In the genomic region with DNA sequence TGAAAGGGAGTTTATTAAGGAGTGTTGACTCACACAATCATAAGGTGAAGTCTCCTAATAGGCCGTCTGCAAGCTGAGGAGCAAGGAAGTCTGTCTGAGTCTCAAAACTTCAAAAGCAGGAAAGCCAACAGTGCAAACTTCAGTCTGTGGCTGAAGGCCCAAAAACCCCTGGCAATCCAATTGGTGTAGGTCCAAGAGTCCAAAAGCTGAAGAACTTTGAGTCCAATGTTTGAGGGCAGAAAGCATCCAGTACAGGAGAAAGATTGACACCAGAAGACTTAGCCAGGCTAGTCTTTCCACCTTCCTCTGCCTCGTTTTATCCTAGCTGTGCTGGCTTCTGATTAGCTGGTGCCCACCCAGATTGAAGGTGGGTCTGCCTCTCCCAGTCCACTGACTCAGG, we compare ENCODE assay signal across 8 cellular contexts.
"Had no signal": no experiment of that assay in that cellular context is flagged by ENCODE, and none has a peak within 500 bp of the region (broad histone marks: within the 10 kb centered on the region; RNA-seq: fewer than 3 reads in every experiment).

No MANE protein-coding gene starts in this region.

- FAIRE-seq: G401.6, GM12878, GM12891, GM12892, GM18507, GM19239 had no signal

- H3K4me3 ChIP-seq: GM12878 had no signal

- DNase-seq: GDM1, GF-D8 had no signal

- ATAC-seq: GM12878 had no signal
